1 cellular context compared by ENCODE assay signal in genomic region chr20:32207211-32207625, GRCh38.
TF ChIP-seq lines count a peak whose summit lies in the region.

No MANE protein-coding gene starts in this region.

TF ChIP-seq in HepG2, 621 proteins besides CTCF, POLR2A, EP300 and RAD21 (continued from another document):
- TF ChIP-seq ZNF18 (CRISPR knock-in tag; IDR thresholded peaks at IDR 0.05; ENCODE audit: insufficient replicate concordance): no peak
- TF ChIP-seq ZNF205 (CRISPR knock-in tag; IDR thresholded peaks at IDR 0.05): no peak
- no peak for TF ChIP-seq ZKSCAN5 (CRISPR knock-in tag; IDR thresholded peaks at IDR 0.05)
- no peak for TF ChIP-seq ZBTB37 (CRISPR knock-in tag; IDR thresholded peaks at IDR 0.05)
- no peak for TF ChIP-seq ZMYM4 (CRISPR knock-in tag; IDR thresholded peaks at IDR 0.05)
- TF ChIP-seq ZNF317 (CRISPR knock-in tag; IDR thresholded peaks at IDR 0.05): 0 out of 2 replicates have a peak, but pooled peaks have one; percentile 49
- TF ChIP-seq NFKB2 (CRISPR knock-in tag; IDR thresholded peaks at IDR 0.05; ENCODE audit: borderline replicate concordance): no peak
- no peak for TF ChIP-seq ZNF790 (CRISPR knock-in tag; IDR thresholded peaks at IDR 0.05; ENCODE audit: borderline replicate concordance)
- 0 out of 2 replicates have a peak, but pooled peaks have one; percentile 60 for TF ChIP-seq CERS6 (CRISPR knock-in tag; IDR thresholded peaks at IDR 0.05)
